1 cellular context compared by ENCODE assay signal in genomic region chr17:47733414-47734288, GRCh38.
TF ChIP-seq lines count a peak whose summit lies in the region.

No MANE protein-coding gene starts in this region.

TF ChIP-seq in GM12878, 131 proteins besides CTCF, POLR2A, EP300 and RAD21:
- peak in 1 of 2 experiments; percentile 25; a peak in 1 of 3 replicates for TF ChIP-seq EGR1 (IDR thresholded peaks at IDR 0.05; ENCODE audit: borderline replicate concordance in 1 of 2, low read depth in 2 of 2, low read length in 2 of 2)
- 0 out of 2 replicates have a peak, but pooled peaks have one; percentile 46 for TF ChIP-seq NKRF (conservative IDR thresholded peaks at IDR 0.05)
- peak; percentile 31; the same call in 1 of the 2 replicates for TF ChIP-seq CHD1 (IDR thresholded peaks at IDR 0.05; ENCODE audit: low read depth, low read length)
- no peak for TF ChIP-seq CHD4 (IDR thresholded peaks at IDR 0.05)
- TF ChIP-seq, protein P1, sequence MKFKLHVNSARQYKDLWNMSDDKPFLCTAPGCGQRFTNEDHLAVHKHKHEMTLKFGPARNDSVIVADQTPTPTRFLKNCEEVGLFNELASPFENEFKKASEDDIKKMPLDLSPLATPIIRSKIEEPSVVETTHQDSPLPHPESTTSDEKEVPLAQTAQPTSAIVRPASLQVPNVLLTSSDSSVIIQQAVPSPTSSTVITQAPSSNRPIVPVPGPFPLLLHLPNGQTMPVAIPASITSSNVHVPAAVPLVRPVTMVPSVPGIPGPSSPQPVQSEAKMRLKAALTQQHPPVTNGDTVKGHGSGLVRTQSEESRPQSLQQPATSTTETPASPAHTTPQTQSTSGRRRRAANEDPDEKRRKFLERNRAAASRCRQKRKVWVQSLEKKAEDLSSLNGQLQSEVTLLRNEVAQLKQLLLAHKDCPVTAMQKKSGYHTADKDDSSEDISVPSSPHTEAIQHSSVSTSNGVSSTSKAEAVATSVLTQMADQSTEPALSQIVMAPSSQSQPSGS (IDR thresholded peaks at IDR 0.05; ENCODE audit: low read length): no peak
- TF ChIP-seq, protein P2, sequence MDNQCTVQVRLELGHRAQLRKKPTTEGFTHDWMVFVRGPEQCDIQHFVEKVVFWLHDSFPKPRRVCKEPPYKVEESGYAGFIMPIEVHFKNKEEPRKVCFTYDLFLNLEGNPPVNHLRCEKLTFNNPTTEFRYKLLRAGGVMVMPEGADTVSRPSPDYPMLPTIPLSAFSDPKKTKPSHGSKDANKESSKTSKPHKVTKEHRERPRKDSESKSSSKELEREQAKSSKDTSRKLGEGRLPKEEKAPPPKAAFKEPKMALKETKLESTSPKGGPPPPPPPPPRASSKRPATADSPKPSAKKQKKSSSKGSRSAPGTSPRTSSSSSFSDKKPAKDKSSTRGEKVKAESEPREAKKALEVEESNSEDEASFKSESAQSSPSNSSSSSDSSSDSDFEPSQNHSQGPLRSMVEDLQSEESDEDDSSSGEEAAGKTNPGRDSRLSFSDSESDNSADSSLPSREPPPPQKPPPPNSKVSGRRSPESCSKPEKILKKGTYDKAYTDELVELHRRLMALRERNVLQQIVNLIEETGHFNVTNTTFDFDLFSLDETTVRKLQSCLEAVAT (IDR thresholded peaks at IDR 0.05): peak; percentile 41; the same call in 1 of the 2 replicates
- no peak for TF ChIP-seq CHD2 (IDR thresholded peaks at IDR 0.05; ENCODE audit: borderline replicate concordance, low read depth, low read length)
- peak; percentile 67; the same call in 1 of the 2 replicates for TF ChIP-seq DPF2 (IDR thresholded peaks at IDR 0.05)
- no peak for TF ChIP-seq SUPT20H (IDR thresholded peaks at IDR 0.05; ENCODE audit: borderline replicate concordance, control insufficient read depth, low read depth, low read length)
- TF ChIP-seq NR2F1 (conservative IDR thresholded peaks at IDR 0.05): 0 out of 2 replicates have a peak, but pooled peaks have one; percentile 13
- peak; percentile 61; the same call in 1 of the 2 replicates for TF ChIP-seq BACH1 (IDR thresholded peaks at IDR 0.05; ENCODE audit: borderline replicate concordance)
- no peak for TF ChIP-seq RUNX3 (IDR thresholded peaks at IDR 0.05; ENCODE audit: low read length)
- peak; percentile 47; the same call in 1 of the 2 replicates for TF ChIP-seq SMARCA5 (IDR thresholded peaks at IDR 0.05)
- peak; percentile 90 for TF ChIP-seq LARP7 (IDR thresholded peaks at IDR 0.05)
- TF ChIP-seq TARDBP (IDR thresholded peaks at IDR 0.05; ENCODE audit: borderline replicate concordance): no peak
- 0 out of 2 replicates have a peak, but pooled peaks have one; percentile 35 for TF ChIP-seq ZNF217 (IDR thresholded peaks at IDR 0.05)
- TF ChIP-seq KDM1A (IDR thresholded peaks at IDR 0.05; ENCODE audit: borderline replicate concordance): no peak
- TF ChIP-seq GATAD2B (conservative IDR thresholded peaks at IDR 0.05; ENCODE audit: low read depth): peak; percentile 72; the same call in 1 of the 2 replicates
- TF ChIP-seq SUZ12 (IDR thresholded peaks at IDR 0.05; ENCODE audit: unreplicated experiment): peak; percentile 59
- peak; percentile 73; the same call in 1 of the 2 replicates for TF ChIP-seq IKZF1 (conservative IDR thresholded peaks at IDR 0.05)
